Comparison of ENCODE assay signal across 21 cellular contexts in genomic region chr21:34519013-34519412, GRCh38. TPM values are rescaled to one million over a fixed set of nuclear protein-coding genes. Genes with fewer than 3 reads are reported as not detected.
"Had no signal": no experiment of that assay in that cellular context is flagged by ENCODE, and none has a peak within 500 bp of the region (broad histone marks: within the 10 kb centered on the region; RNA-seq: fewer than 3 reads in every experiment).

No MANE protein-coding gene starts in this region.

- H3K4me3 ChIP-seq: body of pancreas, gastrocnemius medialis, heart left ventricle, prostate gland, smooth muscle cell had no signal

- H3K27ac ChIP-seq: body of pancreas, gastrocnemius medialis, prostate gland had no signal

- H3K36me3 Mint-ChIP-seq: natural killer cell had no signal

- DNase-seq: activated CD4-positive, alpha-beta T cell treated with anti-CD3 and anti-CD28 coated beads, Interleukin-2, amount 10 ng/mL, durations not matched to agents 24 days and 14 days; activated CD4-positive, CD25-positive, alpha-beta regulatory T cell; activated CD8-positive, alpha-beta memory T cell treated with anti-CD3 and anti-CD28 coated beads, Interleukin-2, amount 50 U/mL, for 48 hours; activated gamma-delta T cell; activated T-cell treated with anti-CD3 and anti-CD28 coated beads, Interleukin-2, amount 50 U/mL, for 72 hours; amygdala; body of pancreas; cortex of kidney; effector memory CD4-positive, alpha-beta T cell; gastrocnemius medialis; heart left ventricle; left cardiac atrium; natural killer cell; nucleus accumbens; T-helper 2 cell had no signal

- H3K4me2 ChIP-seq: smooth muscle cell had no signal

- H3K27ac Mint-ChIP-seq: activated CD4-positive, alpha-beta T cell treated with anti-CD3 and anti-CD28 coated beads, Interleukin-2, amount 10 ng/mL, durations not matched to agents 24 days and 14 days; activated naive CD4-positive, alpha-beta T cell treated with anti-CD3 and anti-CD28 coated beads, Interleukin-2, amount 50 U/mL, for 72 hours; activated T-cell treated with anti-CD3 and anti-CD28 coated beads, Interleukin-2, amount 50 U/mL, for 72 hours; natural killer cell had no signal

- H3K4me1 ChIP-seq: prostate gland had no signal

- H3K27me3 ChIP-seq: body of pancreas, gastrocnemius medialis, heart left ventricle, right lobe of liver had no signal

- H3K27me3 Mint-ChIP-seq: activated CD4-positive, alpha-beta T cell treated with anti-CD3 and anti-CD28 coated beads, Interleukin-2, amount 10 ng/mL, durations not matched to agents 24 days and 14 days; central memory CD8-positive, alpha-beta T cell had no signal

- H3K9me3 Mint-ChIP-seq: activated CD4-positive, alpha-beta T cell treated with anti-CD3 and anti-CD28 coated beads, Interleukin-2, amount 10 ng/mL, durations not matched to agents 24 days and 14 days; activated naive CD4-positive, alpha-beta T cell treated with anti-CD3 and anti-CD28 coated beads, Interleukin-2, amount 50 U/mL, for 72 hours; activated T-cell treated with anti-CD3 and anti-CD28 coated beads, Interleukin-2, amount 50 U/mL, for 72 hours; central memory CD8-positive, alpha-beta T cell; natural killer cell had no signal

- H3K9me3 ChIP-seq: body of pancreas, gastrocnemius medialis, heart left ventricle, prostate gland, right lobe of liver had no signal

- H3K4me3 Mint-ChIP-seq: activated CD4-positive, alpha-beta T cell treated with anti-CD3 and anti-CD28 coated beads, Interleukin-2, amount 10 ng/mL, durations not matched to agents 24 days and 14 days; activated T-cell treated with anti-CD3 and anti-CD28 coated beads, Interleukin-2, amount 50 U/mL, for 72 hours; central memory CD8-positive, alpha-beta T cell; natural killer cell had no signal

- ATAC-seq: activated naive CD4-positive, alpha-beta T cell treated with anti-CD3 and anti-CD28 coated beads, Interleukin-2, amount 50 U/mL, for 72 hours; activated T-cell treated with anti-CD3 and anti-CD28 coated beads, Interleukin-2, amount 50 U/mL, for 72 hours; body of pancreas; gastrocnemius medialis; heart left ventricle; left cardiac atrium; natural killer cell; right lobe of liver had no signal

RNA-seq across cellular contexts. Expression of gene KCNE1, which starts 7.0 kb away (rescaled TPM):
- total RNA-seq: activated CD4-positive, alpha-beta T cell treated with anti-CD3 and anti-CD28 coated beads, Interleukin-2, amount 10 ng/mL, durations not matched to agents 24 days and 14 days; epithelial cell of proximal tubule; smooth muscle cell had no signal
